9 cellular contexts compared by ENCODE assay signal in the genomic region with DNA sequence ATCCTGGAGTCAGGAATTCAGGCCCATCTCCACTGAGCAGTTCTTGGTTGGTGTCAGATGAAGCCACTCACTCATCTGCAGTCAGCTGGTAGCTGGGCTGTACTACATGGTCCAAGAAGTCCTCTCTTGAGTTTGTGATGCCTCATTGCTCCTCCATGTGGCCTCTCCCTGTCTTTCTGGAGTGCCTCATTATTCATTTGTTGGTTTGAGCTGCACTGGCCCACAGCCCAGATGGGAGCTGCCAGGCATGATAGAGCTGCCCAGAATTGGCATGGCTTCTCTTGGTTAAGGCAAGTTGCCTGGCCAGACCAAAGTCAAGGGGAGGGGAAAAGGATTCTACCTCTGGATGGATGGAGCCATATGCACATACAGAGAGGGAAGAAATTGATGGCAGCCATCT. TPM values are rescaled to one million over a fixed set of nuclear protein-coding genes. Genes with fewer than 3 reads are reported as not detected.
DNase-seq lines count a peak whose midpoint lies in the region; ATAC-seq and TF ChIP-seq lines count a peak whose summit lies in the region.
"Had no signal": no experiment of that assay in that cellular context is flagged by ENCODE, and none has a peak within 500 bp of the region (broad histone marks: within the 10 kb centered on the region; RNA-seq: fewer than 3 reads in every experiment).

No MANE protein-coding gene starts in this region.

- DNase-seq in DMS 273 treated with DMSO at 0.1 percent for 48 hours (lab: John Stamatoyannopoulos, UW), result peak; percentile 88
- DNase-seq in NCI-H1694 treated with DMSO at 0.1 percent for 48 hours (lab: John Stamatoyannopoulos, UW), result peak; percentile 94
- peak; percentile 81 for DNase-seq in left lobe of liver (ENCODE audit: low spot score)
- DNase-seq in activated CD4-positive, alpha-beta T cell treated with anti-CD3 and anti-CD28 coated beads for 1 hour, result no peak
- DNase-seq in naive thymus-derived CD4-positive, alpha-beta T cell, result no peak

- no peak overlapping the region for H3K27ac ChIP-seq in naive thymus-derived CD4-positive, alpha-beta T cell (ENCODE audit: low read depth, low read length)

- no peaks in the 10 kb centered on the region for H3K9me3 Mint-ChIP-seq in brain
- peaks cover 0 to 2% (median 0%) of the 10 kb centered on the region in 11 donors for H3K9me3 Mint-ChIP-seq in naive thymus-derived CD4-positive, alpha-beta T cell
- H3K9me3 Mint-ChIP-seq: IgD-negative memory B cell had no signal

- no peaks in the 10 kb centered on the region for H3K4me1 ChIP-seq in naive thymus-derived CD4-positive, alpha-beta T cell (ENCODE audit: control insufficient read depth in 2 of 2, insufficient read depth in 2 of 2, low read length in 2 of 2)

- no peak for TF ChIP-seq CTCF in brain (conservative IDR thresholded peaks at IDR 0.05)

- H3K4me1 Mint-ChIP-seq in brain, result peaks cover 34% of the 10 kb centered on the region
- peaks cover 0 to 15% (median 6%) of the 10 kb centered on the region in 7 donors for H3K4me1 Mint-ChIP-seq in naive thymus-derived CD4-positive, alpha-beta T cell

- H3K4me3 ChIP-seq in naive thymus-derived CD4-positive, alpha-beta T cell (ENCODE audit: low read length), result no peak overlapping the region

- peaks cover 0 to 46% (median 0%) of the 10 kb centered on the region in 3 experiments for H3K36me3 ChIP-seq in naive thymus-derived CD4-positive, alpha-beta T cell (ENCODE audit: control insufficient read depth in 2 of 3, insufficient read depth in 3 of 3, low read length in 3 of 3)

- POLR2A ChIA-PET in naive thymus-derived CD4-positive, alpha-beta T cell (lab: Charles Lee), result no interaction called here

- peaks cover 73% of the 10 kb centered on the region for H3K36me3 Mint-ChIP-seq in brain
- H3K36me3 Mint-ChIP-seq in naive thymus-derived CD4-positive, alpha-beta T cell, result peaks cover 28 to 75% (median 54%) of the 10 kb centered on the region in 5 donors

- no peaks in the 10 kb centered on the region for H3K27me3 Mint-ChIP-seq in brain
- no peaks in the 10 kb centered on the region for H3K27me3 Mint-ChIP-seq in naive thymus-derived CD4-positive, alpha-beta T cell
- H3K27me3 Mint-ChIP-seq: IgD-negative memory B cell had no signal

- peak overlapping the region in 1 of 5 experiments; percentile 58 for H3K4me3 Mint-ChIP-seq in brain
- H3K4me3 Mint-ChIP-seq in naive thymus-derived CD4-positive, alpha-beta T cell, result no peak overlapping the region
- H3K4me3 Mint-ChIP-seq: IgD-negative memory B cell had no signal

- peak; percentile 99 for ATAC-seq in left lobe of liver
- ATAC-seq in GM21381 (IDR thresholded peaks at IDR 0.05; ENCODE audit: unreplicated experiment), result no peak
- no peak for ATAC-seq in HG02981 (IDR thresholded peaks at IDR 0.05; ENCODE audit: unreplicated experiment)
- no peak for ATAC-seq in naive thymus-derived CD4-positive, alpha-beta T cell

- CTCF ChIA-PET in naive thymus-derived CD4-positive, alpha-beta T cell (lab: Charles Lee), result no interaction called here

- intact Hi-C loops in naive thymus-derived CD4-positive, alpha-beta T cell (cut with micrococcal nuclease), result no loop called here

- no peaks in the 10 kb centered on the region for H3K27me3 ChIP-seq in naive thymus-derived CD4-positive, alpha-beta T cell (ENCODE audit: control insufficient read depth in 2 of 2, insufficient read depth in 2 of 2, low read length in 2 of 2)

- H3K27ac Mint-ChIP-seq in brain, result peak overlapping the region in 4 of 5 experiments; percentile 24 to 74 (median 50)
- H3K27ac Mint-ChIP-seq in naive thymus-derived CD4-positive, alpha-beta T cell, result peak overlapping the region in 1 of 9 donors; percentile 58
- H3K27ac Mint-ChIP-seq: IgD-negative memory B cell had no signal

- H3K9me3 ChIP-seq in naive thymus-derived CD4-positive, alpha-beta T cell (ENCODE audit: control insufficient read depth in 2 of 3, low read length in 3 of 3), result no peaks in the 10 kb centered on the region

RNA-seq across cellular contexts. Expression of a gene that starts 8.0 kb away (rescaled TPM):
- polyA plus RNA-seq in brain (ENCODE audit: insufficient read depth, low read depth, low replicate concordance), result 2.1 TPM
- total RNA-seq in left lobe of liver, result 6.5 TPM
- 10 to 100 TPM in 3 of 5 experiments, 1 to 10 TPM in 2; 5.0 to 12.6 (median 11.2) TPM for total RNA-seq in naive thymus-derived CD4-positive, alpha-beta T cell
- polyA plus RNA-seq in naive thymus-derived CD4-positive, alpha-beta T cell, result 1 to 10 TPM; 3.7 to 6.0 TPM

RNA-seq across cellular contexts. Expression of a gene that starts 8.1 kb away (rescaled TPM):
- polyA plus RNA-seq in brain (ENCODE audit: insufficient read depth, low read depth, low replicate concordance), result 33.5 TPM
- 23.9 TPM for total RNA-seq in left lobe of liver
- total RNA-seq in naive thymus-derived CD4-positive, alpha-beta T cell, result 10 to 100 TPM; 36.6 to 54.0 (median 39.5) TPM
- polyA plus RNA-seq in naive thymus-derived CD4-positive, alpha-beta T cell, result 10 to 100 TPM; 35.2 to 48.7 TPM

Comparison
In these comparisons a context has a peak if more than half of its experiments do, and no peak if none do; other contexts are left out.
1. DNase-seq: peak in DMS 273 treated with DMSO at 0.1 percent for 48 hours (single experiment), NCI-H1694 treated with DMSO at 0.1 percent for 48 hours (single experiment) and left lobe of liver (single experiment); none in activated CD4-positive, alpha-beta T cell treated with anti-CD3 and anti-CD28 coated beads for 1 hour (single experiment) and naive thymus-derived CD4-positive, alpha-beta T cell (0 of 9).